18 cellular contexts compared by ENCODE assay signal in the genomic region with DNA sequence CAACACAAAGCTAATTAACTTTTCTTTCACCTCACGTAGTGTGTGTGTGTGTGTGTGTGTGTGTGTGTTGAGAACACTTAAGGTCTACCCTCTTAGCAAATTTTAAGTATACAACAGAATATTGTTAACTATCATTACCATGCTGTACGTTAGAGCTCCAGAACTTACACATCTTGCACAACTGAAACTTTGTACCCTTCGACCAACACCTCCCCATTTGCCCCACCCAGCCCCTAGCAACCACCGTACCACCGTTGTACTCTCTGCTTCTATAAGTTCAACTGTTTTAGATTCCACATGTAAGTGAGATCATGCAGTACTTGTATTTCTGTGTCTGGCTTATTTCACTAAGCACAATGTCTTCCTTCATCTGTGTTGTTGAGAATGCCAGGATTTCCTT. TPM values are rescaled to one million over a fixed set of nuclear protein-coding genes. Genes with fewer than 3 reads are reported as not detected.
DNase-seq lines count a peak whose midpoint lies in the region; ATAC-seq and TF ChIP-seq lines count a peak whose summit lies in the region.
"Had no signal": no experiment of that assay in that cellular context is flagged by ENCODE, and none has a peak within 500 bp of the region (broad histone marks: within the 10 kb centered on the region; RNA-seq: fewer than 3 reads in every experiment).

No MANE protein-coding gene starts in this region.

- no peaks in the 10 kb centered on the region for H3K4me1 Mint-ChIP-seq in H9
- H3K4me1 Mint-ChIP-seq in osteocyte (ENCODE audit: unreplicated experiment) = no peaks in the 10 kb centered on the region
- peaks cover under 1% of the 10 kb centered on the region for H3K4me1 Mint-ChIP-seq in endodermal cell
- H3K4me1 Mint-ChIP-seq: B cell had no signal

- H4K91ac ChIP-seq in H9 (ENCODE audit: insufficient read length, low read depth, low read length) = no peak overlapping the region

- H3K36me3 ChIP-seq in right atrium auricular region (no peaks in the 10 kb centered on the region), heart left ventricle (no peaks in the 10 kb centered on the region), endodermal cell (ENCODE audit: control insufficient read depth, insufficient read depth, low read length) (no peaks in the 10 kb centered on the region)
- H3K36me3 ChIP-seq: BLaER1 treated with 17β-estradiol and CSF1 and Interleukin-3, amounts not matched to agents 10 nM and 100 nM had no signal

- no peaks in the 10 kb centered on the region; the same call in none of the 2 replicates for H3K27me3 Mint-ChIP-seq in H9 (ENCODE audit: low read depth)
- H3K27me3 Mint-ChIP-seq in osteocyte (ENCODE audit: unreplicated experiment) = peaks cover 78% of the 10 kb centered on the region
- H3K27me3 Mint-ChIP-seq in endodermal cell (ENCODE audit: insufficient read depth) = peaks cover 1% of the 10 kb centered on the region

- H3K9me3 Mint-ChIP-seq in H9 (peaks cover 2 to 5% of the 10 kb centered on the region in 2 experiments; a peak in 2 of 5 replicates), osteocyte (ENCODE audit: unreplicated experiment) (peaks cover 11% of the 10 kb centered on the region), endodermal cell (peaks cover 31% of the 10 kb centered on the region)

- DNase-seq in right atrium auricular region (ENCODE audit: low spot score) = peak; percentile 5
- DNase-seq in heart left ventricle = no peak
- DNase-seq in H9 = peak; percentile 3
- DNase-seq in osteocyte (ENCODE audit: extremely low spot score, unreplicated experiment) = peak; percentile 19
- DNase-seq in cerebellum (ENCODE audit: low spot score) = no peak
- DNase-seq in endodermal cell = no peak
- DNase-seq: AML-193; Caco-2; Calu3; CD4-positive, alpha-beta T cell; CD8-positive, alpha-beta T cell; DMS79 treated with DMSO at 0.1 percent for 48 hours; GF-D8 had no signal

- no peaks in the 10 kb centered on the region for H3K9me3 ChIP-seq in right atrium auricular region
- no peaks in the 10 kb centered on the region for H3K9me3 ChIP-seq in heart left ventricle
- no peaks in the 10 kb centered on the region for H3K9me3 ChIP-seq in H9 (ENCODE audit: control insufficient read depth, low read depth, low read length)
- H3K9me3 ChIP-seq in endodermal cell (ENCODE audit: control insufficient read depth, low read length) = peaks cover 18% of the 10 kb centered on the region

- H3K27me3 ChIP-seq in right atrium auricular region (no peaks in the 10 kb centered on the region), heart left ventricle (peaks cover 0 to 11% (median 0%) of the 10 kb centered on the region in 9 donors), H9 (ENCODE audit: insufficient read depth, low read length) (no peaks in the 10 kb centered on the region), endodermal cell (ENCODE audit: control insufficient read depth, insufficient read depth, low read length, poor library complexity, severe bottlenecking) (no peaks in the 10 kb centered on the region)
- H3K27me3 ChIP-seq: BLaER1 treated with 17β-estradiol and CSF1 and Interleukin-3, amounts not matched to agents 10 nM and 100 nM had no signal

- no peak overlapping the region for H3K23ac ChIP-seq in H9 (ENCODE audit: insufficient read length, low read depth, low read length)

- TF ChIP-seq POLR2A in heart left ventricle (IDR thresholded peaks at IDR 0.05) = no peak

- no peak overlapping the region for H3K4me3 ChIP-seq in right atrium auricular region
- H3K4me3 ChIP-seq in heart left ventricle = no peak overlapping the region
- H3K4me3 ChIP-seq in endodermal cell (ENCODE audit: low read length) = no peak overlapping the region
- H3K4me3 ChIP-seq: A549; BLaER1 treated with 17β-estradiol and CSF1 and Interleukin-3, amounts not matched to agents 10 nM and 100 nM had no signal

- no peaks in the 10 kb centered on the region for H3K79me2 ChIP-seq in H9 (ENCODE audit: insufficient read depth, low read length)

- no peak overlapping the region for H3K4me3 Mint-ChIP-seq in H9
- no peak overlapping the region for H3K4me3 Mint-ChIP-seq in osteocyte (ENCODE audit: unreplicated experiment)
- no peak overlapping the region for H3K4me3 Mint-ChIP-seq in endodermal cell
- H3K4me3 Mint-ChIP-seq: B cell; CD4-positive, alpha-beta T cell; CD8-positive, alpha-beta T cell had no signal

- no peaks in the 10 kb centered on the region for H3K79me1 ChIP-seq in H9 (ENCODE audit: insufficient read depth, low read depth, low read length, poor library complexity, severe bottlenecking)

- no peak overlapping the region for H2BK5ac ChIP-seq in H9 (ENCODE audit: insufficient read length, low read length)

- H2AK5ac ChIP-seq in H9 (ENCODE audit: insufficient read length, low read length) = no peak overlapping the region

- H2BK20ac ChIP-seq in H9 (ENCODE audit: low read depth, low read length, poor library complexity, severe bottlenecking) = no peak overlapping the region

- no peak overlapping the region for H3T11ph ChIP-seq in H9 (ENCODE audit: low read length)

- H4K8ac ChIP-seq in H9 (replicated peaks; ENCODE audit: insufficient read length, low read depth, low read length) = no peak overlapping the region

- H2BK12ac ChIP-seq in H9 (ENCODE audit: insufficient read length, low read depth, low read length) = no peak overlapping the region

- H3K4ac ChIP-seq in H9 (ENCODE audit: low read depth, low read length) = no peak overlapping the region

- intact Hi-C loops in heart left ventricle (cut with DNase I) = no loop called here

- H2BK15ac ChIP-seq in H9 (ENCODE audit: low read depth, low read length) = no peak overlapping the region

- TF ChIP-seq CTCF in right atrium auricular region (IDR thresholded peaks at IDR 0.05) (no peak), heart left ventricle (IDR thresholded peaks at IDR 0.05) (no peak), H9 (conservative IDR thresholded peaks at IDR 0.05) (no peak), osteocyte (IDR thresholded peaks at IDR 0.05) (no peak), endodermal cell (conservative IDR thresholded peaks at IDR 0.05) (no peak)

- no peak overlapping the region for H2AFZ ChIP-seq in H9 (ENCODE audit: low read length)

- H3K9ac ChIP-seq in H9 (ENCODE audit: extremely low read depth, insufficient read length, low read length) (no peak overlapping the region), endodermal cell (ENCODE audit: extremely low read depth, low read length, poor library complexity, severe bottlenecking) (no peak overlapping the region)
- H3K9ac ChIP-seq: BLaER1 treated with 17β-estradiol and CSF1 and Interleukin-3, amounts not matched to agents 10 nM and 100 nM had no signal

- no peak overlapping the region for H3K56ac ChIP-seq in H9 (ENCODE audit: insufficient read length, low read depth, low read length)

- H4K20me1 ChIP-seq in H9 (ENCODE audit: control insufficient read depth, insufficient read depth, insufficient read length) = no peaks in the 10 kb centered on the region
- H4K20me1 ChIP-seq: BLaER1 treated with 17β-estradiol and CSF1 and Interleukin-3, amounts not matched to agents 10 nM and 100 nM had no signal

- H3K4me1 ChIP-seq in right atrium auricular region (no peaks in the 10 kb centered on the region), heart left ventricle (no peaks in the 10 kb centered on the region), H9 (ENCODE audit: insufficient read depth, low read length) (no peaks in the 10 kb centered on the region), endodermal cell (ENCODE audit: control insufficient read depth, insufficient read depth, low read length) (no peaks in the 10 kb centered on the region)
- H3K4me1 ChIP-seq: A549, Caco-2 had no signal

- no peak overlapping the region for H3K18ac ChIP-seq in H9 (ENCODE audit: insufficient read length, low read depth, low read length)

- H3K27ac ChIP-seq in right atrium auricular region (no peak overlapping the region), heart left ventricle (no peak overlapping the region), H9 (ENCODE audit: insufficient read length, low read depth, low read length) (no peak overlapping the region), endodermal cell (ENCODE audit: low read depth, low read length) (no peak overlapping the region)
- H3K27ac ChIP-seq: 22Rv1; A549; BLaER1 treated with 17β-estradiol and CSF1 and Interleukin-3, amounts not matched to agents 10 nM and 100 nM; C4-2B had no signal

- H3K36me3 Mint-ChIP-seq in H9 (ENCODE audit: insufficient read depth in 1 of 3, low read depth in 3 of 3) = peaks cover 0 to 6% (median 0%) of the 10 kb centered on the region in 3 experiments; a peak in 2 of 7 replicates
- no peaks in the 10 kb centered on the region for H3K36me3 Mint-ChIP-seq in osteocyte (ENCODE audit: unreplicated experiment)
- peaks cover 9% of the 10 kb centered on the region for H3K36me3 Mint-ChIP-seq in endodermal cell (ENCODE audit: low read depth)
- H3K36me3 Mint-ChIP-seq: CD8-positive, alpha-beta T cell had no signal

- no peak overlapping the region for H2BK120ac ChIP-seq in H9 (ENCODE audit: low read depth, low read length, poor library complexity, severe bottlenecking)

- no peak overlapping the region for H4K5ac ChIP-seq in H9 (ENCODE audit: insufficient read length, low read depth, low read length)

- H3K23me2 ChIP-seq in H9 (ENCODE audit: insufficient read length, low read depth, low read length, poor library complexity, severe bottlenecking) = no peaks in the 10 kb centered on the region

- H3K4me2 ChIP-seq in H9 (ENCODE audit: insufficient read depth, insufficient read length, low read length) = no peak overlapping the region
- H3K4me2 ChIP-seq: A549; BLaER1 treated with 17β-estradiol and CSF1 and Interleukin-3, amounts not matched to agents 10 nM and 100 nM had no signal

- 58 to 74% (median 73%) methylated on average over 5 of the region's 5 CpGs for WGBS in heart left ventricle, 4 donors
- no CpG with 5 or more reads among the region's 5 CpGs for WGBS in H9 (ENCODE audit: extremely low coverage, insufficient read length, low lambda C conversion rate)
- WGBS in endodermal cell (ENCODE audit: insufficient coverage in 1 of 2, insufficient read length in 1 of 2), 2 experiments = 87 to 88% methylated on average over 3 to 4 of the region's 5 CpGs

- no peak overlapping the region for H3K14ac ChIP-seq in H9 (ENCODE audit: insufficient read depth, low read length)

- no peak overlapping the region for H3K27ac Mint-ChIP-seq in H9
- H3K27ac Mint-ChIP-seq in osteocyte (ENCODE audit: unreplicated experiment) = no peak overlapping the region
- H3K27ac Mint-ChIP-seq in endodermal cell = no peak overlapping the region
- H3K27ac Mint-ChIP-seq: B cell; CD4-positive, alpha-beta T cell; CD8-positive, alpha-beta T cell had no signal

- ATAC-seq in heart left ventricle = no peak
- ATAC-seq: A549; CD8-positive, alpha-beta T cell had no signal

RNA-seq across cellular contexts. Expression of gene MLYCD, which starts 28.1 kb away (rescaled TPM):
- total RNA-seq in right atrium auricular region (10 to 100 TPM; 22.0 to 37.0 TPM), heart left ventricle (10 to 100 TPM; 22.5 to 65.3 (median 40.2) TPM), H9 (2021) (6.8 and 7.1 TPM in 2 replicates), osteocyte (5.2 and 5.3 TPM in 2 replicates), cerebellum (8.7 TPM), endodermal cell (10 to 100 TPM; 11.1 to 19.0 TPM)
- 10 to 100 TPM; 19.4 to 21.8 TPM for polyA plus RNA-seq in heart left ventricle
- polyA plus RNA-seq in endodermal cell (2013, experiment 1 of 2) = 3.6 TPM
- polyA plus RNA-seq in endodermal cell (2013, experiment 2 of 2) = 3.4 TPM

Comparison
In these comparisons a context has a peak if more than half of its experiments do, and no peak if none do; other contexts are left out.
1. DNase-seq: peak in right atrium auricular region (single experiment), H9 (single experiment) and osteocyte (single experiment); none in heart left ventricle (0 of 5), cerebellum (single experiment) and endodermal cell (single experiment).